22 cellular contexts compared by ENCODE assay signal in the genomic region with DNA sequence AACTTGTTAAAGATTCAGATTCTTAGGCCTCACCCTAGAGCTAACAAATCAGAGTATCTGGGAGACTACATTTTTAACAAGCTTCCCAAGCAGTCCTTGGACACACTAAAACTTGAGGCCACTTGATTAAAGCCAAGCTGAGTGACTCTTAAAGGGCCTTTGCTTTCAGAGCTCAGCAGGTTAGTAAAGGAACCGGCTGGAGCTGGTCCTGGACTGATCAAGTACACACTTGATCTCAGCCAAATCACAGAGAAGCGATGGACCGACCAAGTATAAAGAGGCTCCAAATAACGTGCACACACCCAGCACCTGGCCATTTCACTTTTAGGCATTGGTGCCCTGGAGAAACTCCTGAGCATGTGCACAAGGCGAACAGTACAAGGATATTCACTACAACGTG. TPM values are rescaled to one million over a fixed set of nuclear protein-coding genes. Genes with fewer than 3 reads are reported as not detected.
DNase-seq lines count a peak whose midpoint lies in the region; ATAC-seq and TF ChIP-seq lines count a peak whose summit lies in the region.
"Had no signal": no experiment of that assay in that cellular context is flagged by ENCODE, and none has a peak within 500 bp of the region (broad histone marks: within the 10 kb centered on the region; RNA-seq: fewer than 3 reads in every experiment).

No MANE protein-coding gene starts in this region.

- ATAC-seq in Panc1 = peak; percentile 42; the same call in 1 of the 2 replicates

- no peak overlapping the region for H4K8ac ChIP-seq in neuronal stem cell (ENCODE audit: low read depth, low read length)

- no peak overlapping the region for H2BK15ac ChIP-seq in neuronal stem cell (ENCODE audit: low read length)

- no peaks in the 10 kb centered on the region for H3K79me1 ChIP-seq in neuronal stem cell (ENCODE audit: low read depth, low read length)

- WGBS in neuronal stem cell (ENCODE audit: extremely low coverage in 2 of 2, insufficient read length in 2 of 2, insufficient replicate concordance in 1 of 2), 2 donors = no CpG with 5 or more reads among the region's 6 CpGs
- 86 to 89% methylated on average over 6 of the region's 6 CpGs for WGBS in testis, 2 donors

- no peak overlapping the region for H2BK5ac ChIP-seq in neuronal stem cell (ENCODE audit: low read length)

- TF ChIP-seq POLR2A in testis (IDR thresholded peaks at IDR 0.05) = no peak

- H4K91ac ChIP-seq in neuronal stem cell (ENCODE audit: low read depth, low read length, poor library complexity) = no peak overlapping the region

- H3K4me3 ChIP-seq in Panc1 (ENCODE audit: low read depth in 2 of 2, low read length in 2 of 2) = no peak overlapping the region
- H3K4me3 ChIP-seq in neuronal stem cell (ENCODE audit: low read length in 2 of 2) = no peak overlapping the region
- H3K4me3 ChIP-seq in testis = no peak overlapping the region
- H3K4me3 ChIP-seq: GM23248, Peyer's patch, SK-N-MC had no signal

- no peak overlapping the region for H3K4ac ChIP-seq in neuronal stem cell (ENCODE audit: low read length)

- TF ChIP-seq CTCF in Panc1 (IDR thresholded peaks at IDR 0.05) (no peak), testis (IDR thresholded peaks at IDR 0.05) (no peak)

- H2AK5ac ChIP-seq in neuronal stem cell (ENCODE audit: low read depth, low read length) = no peak overlapping the region

- POLR2A ChIA-PET in Panc1 (lab: Charles Lee) = no interaction called here

- no TSS peak for BruUV-seq in Panc1 (replicated peaks; lab: Mats Ljungman, UMichigan)

- H2BK12ac ChIP-seq in neuronal stem cell (ENCODE audit: low read length) = no peak overlapping the region

- peak; percentile 18 to 34 for DNase-seq in NCI-H524 (lab: John Stamatoyannopoulos, UW)
- DNase-seq in NCI-H524 treated with DMSO at 0.1 percent for 48 hours (lab: John Stamatoyannopoulos, UW) = no peak
- no peak for DNase-seq in Panc1 (ENCODE audit: low read depth, low spot score)
- DNase-seq in neuronal stem cell (ENCODE audit: low spot score) = no peak
- no peak for DNase-seq in testis
- DNase-seq in SKM-1 (lab: John Stamatoyannopoulos, UW; ENCODE audit: unreplicated experiment) = no peak
- no peak for DNase-seq in globus pallidus (ENCODE audit: low spot score)
- DNase-seq: Calu3, GM23248, H9, KBM-7, NCI-H2029, NCI-H2171, NCI-H345, NCI-H526 treated with DMSO at 0.1 percent for 48 hours, Peyer's patch, SIG-M5, SW 1271 had no signal

- CTCF ChIA-PET in Panc1 (lab: Charles Lee) = no interaction called here

- in situ Hi-C loops in Panc1 (cut with HindIII; ENCODE audit: low pct_unique_long_range_greater_than_20kb, low sequenced_read_pairs) = no loop called here

- no peak overlapping the region for H2BK120ac ChIP-seq in neuronal stem cell (ENCODE audit: low read depth, low read length)

- no peak overlapping the region for H3K23ac ChIP-seq in neuronal stem cell (ENCODE audit: low read depth, low read length, poor library complexity)

- H3K18ac ChIP-seq in neuronal stem cell (ENCODE audit: low read length) = no peak overlapping the region

- H3K36me3 ChIP-seq in Panc1 (ENCODE audit: control insufficient read depth, insufficient read depth, low read length) = no peaks in the 10 kb centered on the region
- H3K36me3 ChIP-seq in neuronal stem cell (replicated peaks in 1 of 2; ENCODE audit: control insufficient read depth in 2 of 2, insufficient read depth in 2 of 2, low read length in 2 of 2) = no peaks in the 10 kb centered on the region
- no peaks in the 10 kb centered on the region for H3K36me3 ChIP-seq in testis (ENCODE audit: low read depth, missing control alignments)
- H3K36me3 ChIP-seq: Peyer's patch had no signal

- H3K9ac ChIP-seq in neuronal stem cell (ENCODE audit: low read depth, low read length, poor library complexity) = no peak overlapping the region
- H3K9ac ChIP-seq: GM23248 had no signal

- intact Hi-C loops in Panc1 (cut with micrococcal nuclease; ENCODE audit: unreplicated experiment) (no loop called here), testis (cut with DNase I; ENCODE audit: low total_unique reads) (no loop called here)

- H3K27ac ChIP-seq in Panc1 (ENCODE audit: low read length) (no peak overlapping the region), neuronal stem cell (replicated peaks; ENCODE audit: low read length) (no peak overlapping the region), testis (no peak overlapping the region)
- H3K27ac ChIP-seq: GM23248, Peyer's patch, SK-N-MC had no signal

- peaks cover 6% of the 10 kb centered on the region for H3K27me3 ChIP-seq in Panc1 (ENCODE audit: control insufficient read depth, insufficient read depth, low read length)
- no peaks in the 10 kb centered on the region for H3K27me3 ChIP-seq in neuronal stem cell (ENCODE audit: control insufficient read depth in 3 of 3, insufficient read depth in 3 of 3, low read depth in 1 of 3, low read length in 3 of 3)
- no peaks in the 10 kb centered on the region for H3K27me3 ChIP-seq in testis
- H3K27me3 ChIP-seq: Peyer's patch had no signal

- H2AFZ ChIP-seq in neuronal stem cell (ENCODE audit: low read length) = peak overlapping the region; percentile 83
- H2AFZ ChIP-seq: GM23248 had no signal

- no peak overlapping the region for H3K14ac ChIP-seq in neuronal stem cell (ENCODE audit: low read length)

- no peaks in the 10 kb centered on the region for H3K4me1 ChIP-seq in Panc1 (ENCODE audit: control insufficient read depth, insufficient read depth, low read length)
- peaks cover 1 to 5% of the 10 kb centered on the region in 2 donors for H3K4me1 ChIP-seq in neuronal stem cell (ENCODE audit: control insufficient read depth in 2 of 2, insufficient read depth in 1 of 2, low read depth in 1 of 2, low read length in 2 of 2)
- H3K4me1 ChIP-seq in testis = no peaks in the 10 kb centered on the region
- H3K4me1 ChIP-seq: Peyer's patch had no signal

- no peaks in the 10 kb centered on the region for H3K9me3 ChIP-seq in Panc1 (ENCODE audit: control insufficient read depth, insufficient read depth, low read depth, low read length)
- H3K9me3 ChIP-seq in neuronal stem cell (replicated peaks in 1 of 2; ENCODE audit: control insufficient read depth in 2 of 2, insufficient read depth in 1 of 2, low read depth in 1 of 2, low read length in 2 of 2) = peaks cover 0 to 3% of the 10 kb centered on the region in 2 donors
- no peaks in the 10 kb centered on the region for H3K9me3 ChIP-seq in testis
- H3K9me3 ChIP-seq: Peyer's patch had no signal

- no peak overlapping the region for H3K4me2 ChIP-seq in neuronal stem cell (ENCODE audit: insufficient read depth, low read length, poor library complexity, severe bottlenecking)

RNA-seq across cellular contexts. Expression of gene TM6SF1, which starts 12.9 kb away (rescaled TPM):
- total RNA-seq in Panc1 (2021; ENCODE audit: unreplicated experiment) = 0.69 TPM
- 0.30 TPM for polyA plus RNA-seq in Panc1 (2012; ENCODE audit: insufficient read length)
- 0.04 TPM for polyA plus RNA-seq in neuronal stem cell (2013, experiment 1 of 2)
- 0.03 TPM for polyA plus RNA-seq in neuronal stem cell (2013, experiment 2 of 2)
- 1 to 10 TPM; 3.0 to 5.0 TPM for total RNA-seq in testis
- 9.7 TPM for polyA plus RNA-seq in testis (ENCODE audit: insufficient read depth, low read depth, low replicate concordance)
- total RNA-seq: A172, Calu3, GM23248, LHCN-M2, MCF 10A had no signal

RNA-seq across cellular contexts. Expression of gene BTBD1, which starts 27.5 kb away (rescaled TPM):
- total RNA-seq in Panc1 (2021; ENCODE audit: unreplicated experiment) (88.4 TPM), testis (100 to 1,000 TPM in 1 of 2 donors, 10 to 100 TPM in 1; 94.6 to 104 TPM)
- 42.3 TPM for polyA plus RNA-seq in Panc1 (2012; ENCODE audit: insufficient read length)
- polyA plus RNA-seq in neuronal stem cell (2013, experiment 1 of 2) = 23.3 TPM
- 23.8 TPM for polyA plus RNA-seq in neuronal stem cell (2013, experiment 2 of 2)
- 118 TPM for polyA plus RNA-seq in testis (ENCODE audit: insufficient read depth, low read depth, low replicate concordance)

Comparison
In these comparisons a context has a peak if more than half of its experiments do, and no peak if none do; other contexts are left out.
1. DNase-seq: peak in NCI-H524 (2 of 2); none in NCI-H524 treated with DMSO at 0.1 percent for 48 hours (single experiment), Panc1 (single experiment), neuronal stem cell (single experiment), testis (single experiment), SKM-1 (single experiment) and globus pallidus (single experiment).